ENCODE assay signal across 21 cellular contexts in the genomic region with DNA sequence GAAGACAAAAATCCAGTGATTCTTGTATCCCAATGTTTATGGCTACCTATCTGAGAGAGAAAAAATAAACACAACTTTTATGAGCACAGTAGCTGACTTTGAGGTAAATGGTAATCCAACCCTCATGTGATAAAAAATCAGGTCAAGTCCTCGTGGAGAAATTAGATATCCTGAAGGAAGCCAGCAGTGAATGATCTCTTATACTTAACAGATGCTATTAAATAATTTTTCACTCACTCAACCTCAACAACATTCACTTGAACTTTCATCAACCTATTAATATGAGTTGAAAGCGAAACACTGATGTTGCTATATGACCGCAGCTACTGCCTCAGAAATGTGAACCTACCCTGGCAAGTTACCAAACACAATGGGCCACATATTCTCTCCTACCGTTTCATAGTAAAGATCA.
A peak's percentile ranks its signal among the peaks of the same experiment; 100 is the strongest.
DNase-seq lines count a peak whose midpoint lies in the region; ATAC-seq, FAIRE-seq and TF ChIP-seq lines count a peak whose summit lies in the region.
"Had no signal": no experiment of that assay in that cellular context is flagged by ENCODE, and none has a peak within 500 bp of the region (broad histone marks: within the 10 kb centered on the region; RNA-seq: fewer than 3 reads in every experiment).

No MANE protein-coding gene starts in this region.

- FAIRE-seq in D721Med (lab: Jason Lieb, UNC) = no peak

- ATAC-seq in GM18499 (IDR thresholded peaks at IDR 0.05; ENCODE audit: insufficient read depth, unreplicated experiment) (peak; percentile 55), GM21390 (IDR thresholded peaks at IDR 0.05; ENCODE audit: unreplicated experiment) (peak; percentile 63), HG03354 (IDR thresholded peaks at IDR 0.05; ENCODE audit: poor library complexity, severe bottlenecking, unreplicated experiment) (peak; percentile 57)

- peaks cover 0 to 67% (median 12%) of the 10 kb centered on the region in 45 donors for H3K27me3 ChIP-seq in dorsolateral prefrontal cortex
- H3K27me3 ChIP-seq: ascending aorta, tibial artery had no signal

- intact Hi-C loops in head of caudate nucleus (cut with DNase I) = no loop called here
- intact Hi-C loops in dorsolateral prefrontal cortex (cut with DNase I) = no loop called here

- peak; percentile 3 for DNase-seq in RPMI8226
- DNase-seq in DMS153 treated with DMSO at 0.1 percent for 48 hours (lab: John Stamatoyannopoulos, UW; ENCODE audit: unreplicated experiment) = no peak
- no peak for DNase-seq in D721Med (ENCODE audit: insufficient read length, low spot score)
- no peak for DNase-seq in head of caudate nucleus
- no peak for DNase-seq in dorsolateral prefrontal cortex
- DNase-seq: activated CD4-positive, alpha-beta T cell treated with anti-CD3 and anti-CD28 coated beads for 48 hours; activated CD8-positive, alpha-beta memory T cell treated with anti-CD3 and anti-CD28 coated beads, Interleukin-2, amount 50 U/mL, for 48 hours; activated naive CD4-positive, alpha-beta T cell treated with anti-CD3 and anti-CD28 coated beads for 36 hours; Caco-2; GF-D8; KG1; left ventricle myocardium inferior; NCI-H1048; NCI-H526; tibial artery had no signal

- TF ChIP-seq CTCF in D721Med (IDR thresholded peaks at IDR 0.05; ENCODE audit: insufficient read depth, missing control alignments) (no peak), dorsolateral prefrontal cortex (IDR thresholded peaks at IDR 0.05 in 54 of 56, conservative IDR thresholded peaks at IDR 0.05 in 2 of 56; ENCODE audit: low read depth in 1 of 56, partially characterized antibody in 56 of 56) (no peak)

- H3K27ac ChIP-seq in dorsolateral prefrontal cortex = no peak overlapping the region
- H3K27ac ChIP-seq: ascending aorta, left ventricle myocardium inferior, SK-N-MC, tibial artery had no signal

- H3K4me3 ChIP-seq in dorsolateral prefrontal cortex = no peak overlapping the region
- H3K4me3 ChIP-seq: ascending aorta, HAP-1, left ventricle myocardium inferior, SK-N-MC, tibial artery had no signal
